8 cellular contexts compared by ENCODE assay signal in genomic region chr5:79235578-79236363, GRCh38. TPM values are rescaled to one million over a fixed set of nuclear protein-coding genes. Genes with fewer than 3 reads are reported as not detected.
DNase-seq lines count a peak whose midpoint lies in the region; ATAC-seq and TF ChIP-seq lines count a peak whose summit lies in the region.

JMY (plus strand) TSS chr5:79236131; CDS start chr5:79236651, 520 bp downstream.

- ATAC-seq in DND-41 (ENCODE audit: insufficient read depth, low read depth), result peak; percentile 85
- ATAC-seq in GM21786 (IDR thresholded peaks at IDR 0.05; ENCODE audit: unreplicated experiment), result peak; percentile 57

- H3K4me2 ChIP-seq in DND-41 (ENCODE audit: insufficient read depth, low read length) (peak within 1 kb of the TSS; percentile 95), neuronal stem cell (ENCODE audit: insufficient read depth, low read length, poor library complexity, severe bottlenecking) (peak within 1 kb of the TSS; percentile 89)

- peak within 1 kb of the TSS; percentile 73 to 94 for H3K4me3 ChIP-seq in DND-41 (ENCODE audit: low read depth in 1 of 2, low read length in 2 of 2)
- peak within 1 kb of the TSS; percentile 67 to 81 for H3K4me3 ChIP-seq in neuronal stem cell (ENCODE audit: low read length in 2 of 2)
- H3K4me3 ChIP-seq in subcutaneous abdominal adipose tissue (ENCODE audit: low read depth in 1 of 5, low read length in 5 of 5), result peak within 1 kb of the TSS; percentile 65 to 96 (median 87)

- peak within 1 kb of the TSS; percentile 94 for H3K18ac ChIP-seq in neuronal stem cell (ENCODE audit: low read length)

- peak within 1 kb of the TSS; percentile 76 for H3K4ac ChIP-seq in neuronal stem cell (ENCODE audit: low read length)

- peaks cover 11% of the 10 kb centered on the region for H3K79me1 ChIP-seq in neuronal stem cell (ENCODE audit: low read depth, low read length)

- H3K36me3 ChIP-seq in DND-41 (ENCODE audit: insufficient read depth, low read length), result no peaks in the 10 kb centered on the region; the same call in 1 of the 2 replicates
- no peaks in the 10 kb centered on the region for H3K36me3 ChIP-seq in neuronal stem cell (replicated peaks in 1 of 2; ENCODE audit: control insufficient read depth in 2 of 2, insufficient read depth in 2 of 2, low read length in 2 of 2)
- no peaks in the 10 kb centered on the region for H3K36me3 ChIP-seq in subcutaneous abdominal adipose tissue (ENCODE audit: control insufficient read depth in 5 of 5, insufficient read depth in 5 of 5, low read length in 5 of 5)

- peak within 1 kb of the TSS; percentile 81 for H2AK5ac ChIP-seq in neuronal stem cell (ENCODE audit: low read depth, low read length)

- peak within 1 kb of the TSS; percentile 87 for H3K9ac ChIP-seq in DND-41 (ENCODE audit: low read depth, low read length)
- peak within 1 kb of the TSS; percentile 96 for H3K9ac ChIP-seq in neuronal stem cell (ENCODE audit: low read depth, low read length, poor library complexity)
- peak within 1 kb of the TSS; percentile 26 to 79 (median 72) for H3K9ac ChIP-seq in subcutaneous abdominal adipose tissue (ENCODE audit: low read length in 5 of 5)

- H2AFZ ChIP-seq in DND-41 (ENCODE audit: low read depth, low read length) (peak within 1 kb of the TSS; percentile 89), neuronal stem cell (ENCODE audit: low read length) (peak within 1 kb of the TSS; percentile 92)

- H3K4me1 ChIP-seq in DND-41 (ENCODE audit: insufficient read depth, low read length) (peaks cover 46% of the 10 kb centered on the region), neuronal stem cell (ENCODE audit: control insufficient read depth in 2 of 2, insufficient read depth in 1 of 2, low read depth in 1 of 2, low read length in 2 of 2) (no peaks in the 10 kb centered on the region), subcutaneous abdominal adipose tissue (ENCODE audit: control insufficient read depth in 5 of 5, insufficient read depth in 5 of 5, low read length in 5 of 5) (peaks cover 0 to 34% (median 30%) of the 10 kb centered on the region in 5 donors)

- H3K27me3 ChIP-seq in DND-41 (ENCODE audit: insufficient read depth, low read length, poor library complexity) (no peaks in the 10 kb centered on the region), neuronal stem cell (ENCODE audit: control insufficient read depth in 3 of 3, insufficient read depth in 3 of 3, low read depth in 1 of 3, low read length in 3 of 3) (peaks cover 0 to 3% (median 0%) of the 10 kb centered on the region in 3 experiments), subcutaneous abdominal adipose tissue (ENCODE audit: control insufficient read depth in 5 of 5, insufficient read depth in 4 of 5, low read length in 5 of 5) (no peaks in the 10 kb centered on the region)

- peak within 1 kb of the TSS; percentile 61 for H2BK120ac ChIP-seq in neuronal stem cell (ENCODE audit: low read depth, low read length)

- H3K27ac ChIP-seq in DND-41 (ENCODE audit: low read length) (peak within 1 kb of the TSS; percentile 66), neuronal stem cell (replicated peaks; ENCODE audit: low read length) (no peak within 1 kb of the TSS), subcutaneous abdominal adipose tissue (ENCODE audit: low read depth, low read length) (peak within 1 kb of the TSS; percentile 72)

- peak within 1 kb of the TSS; percentile 71 for H3K14ac ChIP-seq in neuronal stem cell (ENCODE audit: low read length)

- H4K91ac ChIP-seq in neuronal stem cell (ENCODE audit: low read depth, low read length, poor library complexity), result no peak within 1 kb of the TSS

- H3K9me3 ChIP-seq in DND-41 (ENCODE audit: insufficient read depth, low read length, severe bottlenecking), result no peaks in the 10 kb centered on the region
- H3K9me3 ChIP-seq in neuronal stem cell (replicated peaks in 1 of 2; ENCODE audit: control insufficient read depth in 2 of 2, insufficient read depth in 1 of 2, low read depth in 1 of 2, low read length in 2 of 2), result no peaks in the 10 kb centered on the region
- H3K9me3 ChIP-seq in subcutaneous abdominal adipose tissue (ENCODE audit: control insufficient read depth in 5 of 5, low read length in 5 of 5), result no peaks in the 10 kb centered on the region

- peaks cover 9% of the 10 kb centered on the region for H4K20me1 ChIP-seq in DND-41 (ENCODE audit: insufficient read depth, low read length)

- DNase-seq in DND-41 (peak; percentile 83), Kasumi-1 (lab: John Stamatoyannopoulos, UW) (peak; percentile 65 to 85), SHP77 (lab: John Stamatoyannopoulos, UW) (peak; percentile 69 to 88), foreskin melanocyte (peak; percentile 66), neuronal stem cell (ENCODE audit: low spot score) (peak; percentile 80)
- DNase-seq in activated gamma-delta T cell treated with anti-CD3 and anti-CD28 coated beads, Interleukin-2, amount 50 U/mL, for 16 hours (ENCODE audit: low read depth), result peak; percentile 68

- H2BK12ac ChIP-seq in neuronal stem cell (ENCODE audit: low read length), result no peak within 1 kb of the TSS

- H3K23ac ChIP-seq in neuronal stem cell (ENCODE audit: low read depth, low read length, poor library complexity), result peak within 1 kb of the TSS; percentile 96

- no CpG with 5 or more reads among the region's 83 CpGs for WGBS in neuronal stem cell (ENCODE audit: extremely low coverage in 2 of 2, insufficient read length in 2 of 2, insufficient replicate concordance in 1 of 2), 2 donors

- H4K8ac ChIP-seq in neuronal stem cell (ENCODE audit: low read depth, low read length), result peak within 1 kb of the TSS; percentile 65

- peaks cover 34% of the 10 kb centered on the region for H3K79me2 ChIP-seq in DND-41 (ENCODE audit: insufficient read depth, low read length)

- peak within 1 kb of the TSS; percentile 30 for H2BK15ac ChIP-seq in neuronal stem cell (ENCODE audit: low read length)

- TF ChIP-seq CTCF in DND-41 (IDR thresholded peaks at IDR 0.05; ENCODE audit: borderline replicate concordance, extremely low read depth, low read length, poor library complexity, severe bottlenecking), result peak; percentile 10

- H2BK5ac ChIP-seq in neuronal stem cell (ENCODE audit: low read length), result peak within 1 kb of the TSS; percentile 12

RNA-seq across cellular contexts. Expression of gene JMY, which starts in this region (rescaled TPM):
- 4.2 TPM for polyA plus RNA-seq in neuronal stem cell (2013, experiment 1 of 2)
- polyA plus RNA-seq in neuronal stem cell (2013, experiment 2 of 2), result 4.4 TPM
